ENCODE assay signal across 27 cellular contexts in genomic region chr19:10428996-10429381, GRCh38. TPM values are rescaled to one million over a fixed set of nuclear protein-coding genes. Genes with fewer than 3 reads are reported as not detected.
DNase-seq lines count a peak whose midpoint lies in the region; ATAC-seq and TF ChIP-seq lines count a peak whose summit lies in the region.
"Had no signal": no experiment of that assay in that cellular context is flagged by ENCODE, and none has a peak within 500 bp of the region (broad histone marks: within the 10 kb centered on the region; RNA-seq: fewer than 3 reads in every experiment).

No MANE protein-coding gene starts in this region.

- TF ChIP-seq POLR2A in Peyer's patch (IDR thresholded peaks at IDR 0.05): no peak

- POLR2A ChIA-PET in CD8-positive, alpha-beta memory T cell (lab: Charles Lee): interaction anchor here (0.9 to 1.4 kb wide), 3 partner anchors 11 to 139 kb away, joined by 3 to 14 read pairs (median 8); no protein-coding TSS in a partner anchor

- no peaks in the 10 kb centered on the region for H3K9me3 Mint-ChIP-seq in T-helper 2 cell treated with Interferon-gamma antibody and Interleukin-4, amounts not matched to agents 5 μg/mL and 100 μg/mL, for 36 hours
- peaks cover 0 to 4% (median 2%) of the 10 kb centered on the region in 5 donors for H3K9me3 Mint-ChIP-seq in CD8-positive, alpha-beta memory T cell
- no peaks in the 10 kb centered on the region for H3K9me3 Mint-ChIP-seq in activated T-helper 17 cell treated with anti-CD3 and anti-CD28 coated beads, Interleukin-2, amount 50 U/mL, for 72 hours
- peaks cover 2 to 3% of the 10 kb centered on the region in 2 donors for H3K9me3 Mint-ChIP-seq in natural killer cell

- ATAC-seq in activated T-helper 17 cell treated with anti-CD3 and anti-CD28 coated beads, Interleukin-2, amount 50 U/mL, for 72 hours (replicated peaks): no peak
- no peak for ATAC-seq in natural killer cell
- no peak for ATAC-seq in GM19452 (IDR thresholded peaks at IDR 0.05; ENCODE audit: unreplicated experiment)
- ATAC-seq: gastrocnemius medialis, HepG2, lower lobe of right lung, PC-3 had no signal

- intact Hi-C loops in natural killer cell (cut with micrococcal nuclease) (loop anchor here (1.0 to 5.0 kb wide), 2 partner anchors 26 to 327 kb away; partner anchors contain the start of genes ANGPTL6 and CDC37), head of caudate nucleus (cut with DNase I) (no loop called here)

- H3K27me3 Mint-ChIP-seq in T-helper 2 cell treated with Interferon-gamma antibody and Interleukin-4, amounts not matched to agents 5 μg/mL and 100 μg/mL, for 36 hours (ENCODE audit: low read depth): peaks cover 6% of the 10 kb centered on the region
- H3K27me3 Mint-ChIP-seq in CD8-positive, alpha-beta memory T cell: peaks cover 5 to 7% of the 10 kb centered on the region in 2 donors
- H3K27me3 Mint-ChIP-seq in activated T-helper 17 cell treated with anti-CD3 and anti-CD28 coated beads, Interleukin-2, amount 50 U/mL, for 72 hours: peaks cover 9% of the 10 kb centered on the region
- peaks cover 3 to 7% of the 10 kb centered on the region in 2 donors for H3K27me3 Mint-ChIP-seq in natural killer cell (ENCODE audit: low read depth in 2 of 2)

- no peaks in the 10 kb centered on the region for H3K36me3 ChIP-seq in CD8-positive, alpha-beta memory T cell (ENCODE audit: insufficient read depth, low read length)
- no peaks in the 10 kb centered on the region for H3K36me3 ChIP-seq in Peyer's patch
- H3K36me3 ChIP-seq: esophagus muscularis mucosa, gastrocnemius medialis, lower lobe of right lung, neutrophil, SJCRH30, stomach, transverse colon had no signal

- peaks cover 62% of the 10 kb centered on the region for H3K4me1 Mint-ChIP-seq in T-helper 2 cell treated with Interferon-gamma antibody and Interleukin-4, amounts not matched to agents 5 μg/mL and 100 μg/mL, for 36 hours (ENCODE audit: low read depth)
- H3K4me1 Mint-ChIP-seq in CD8-positive, alpha-beta memory T cell: peaks cover 66 to 89% (median 72%) of the 10 kb centered on the region in 3 donors
- H3K4me1 Mint-ChIP-seq in activated T-helper 17 cell treated with anti-CD3 and anti-CD28 coated beads, Interleukin-2, amount 50 U/mL, for 72 hours: peaks cover 48% of the 10 kb centered on the region
- H3K4me1 Mint-ChIP-seq in natural killer cell: peaks cover 63 to 81% of the 10 kb centered on the region in 2 donors

- H3K4me1 ChIP-seq in CD8-positive, alpha-beta memory T cell (ENCODE audit: insufficient read depth, low read length): peaks cover 66% of the 10 kb centered on the region
- peaks cover 3 to 38% (median 37%) of the 10 kb centered on the region in 4 donors for H3K4me1 ChIP-seq in Peyer's patch

- H3K27ac Mint-ChIP-seq in T-helper 2 cell treated with Interferon-gamma antibody and Interleukin-4, amounts not matched to agents 5 μg/mL and 100 μg/mL, for 36 hours: peak overlapping the region; percentile 92
- H3K27ac Mint-ChIP-seq in CD8-positive, alpha-beta memory T cell: peak overlapping the region; percentile 93 to 99 (median 98)
- no peak overlapping the region for H3K27ac Mint-ChIP-seq in activated T-helper 17 cell treated with anti-CD3 and anti-CD28 coated beads, Interleukin-2, amount 50 U/mL, for 72 hours
- peak overlapping the region; percentile 95 to 96 for H3K27ac Mint-ChIP-seq in natural killer cell
- H3K27ac Mint-ChIP-seq: brain had no signal

- H3K27ac ChIP-seq in CD8-positive, alpha-beta memory T cell (ENCODE audit: low read depth, low read length): peak overlapping the region; percentile 76
- H3K27ac ChIP-seq in Peyer's patch: peak overlapping the region in 2 of 4 donors; percentile 24 to 64
- H3K27ac ChIP-seq: HL-60, lower lobe of right lung, neutrophil, SJCRH30 had no signal

- H3K27me3 ChIP-seq in CD8-positive, alpha-beta memory T cell (ENCODE audit: insufficient read depth, low read length, poor library complexity, severe bottlenecking): peaks cover 4% of the 10 kb centered on the region
- H3K27me3 ChIP-seq in Peyer's patch: peaks cover 0 to 10% of the 10 kb centered on the region in 2 donors
- H3K27me3 ChIP-seq: SJCRH30 had no signal

- peak overlapping the region; percentile 60 for H3K4me3 Mint-ChIP-seq in T-helper 2 cell treated with Interferon-gamma antibody and Interleukin-4, amounts not matched to agents 5 μg/mL and 100 μg/mL, for 36 hours
- peak overlapping the region in 4 of 7 donors; percentile 34 to 86 (median 66) for H3K4me3 Mint-ChIP-seq in CD8-positive, alpha-beta memory T cell
- H3K4me3 Mint-ChIP-seq in activated T-helper 17 cell treated with anti-CD3 and anti-CD28 coated beads, Interleukin-2, amount 50 U/mL, for 72 hours: peak overlapping the region; percentile 30
- H3K4me3 Mint-ChIP-seq in natural killer cell: peak overlapping the region; percentile 89

- no peaks in the 10 kb centered on the region for H3K9me3 ChIP-seq in CD8-positive, alpha-beta memory T cell (ENCODE audit: low read length)
- H3K9me3 ChIP-seq in Peyer's patch: no peaks in the 10 kb centered on the region
- H3K9me3 ChIP-seq: esophagus muscularis mucosa, gastrocnemius medialis, lower lobe of right lung, neutrophil, SJCRH30, stomach, transverse colon had no signal

- no peak for DNase-seq in T-helper 2 cell treated with Interferon-gamma antibody and Interleukin-4, amounts not matched to agents 5 μg/mL and 100 μg/mL, for 36 hours (ENCODE audit: low spot score)
- no peak for DNase-seq in T-helper 2 cell
- no peak for DNase-seq in CD8-positive, alpha-beta memory T cell
- DNase-seq in natural killer cell: no peak
- no peak for DNase-seq in head of caudate nucleus
- DNase-seq in Peyer's patch: no peak
- DNase-seq: activated T-cell treated with anti-CD3 and anti-CD28 coated beads, Interleukin-2, amount 50 U/mL, for 48 hours; AML-193; EL; gastrocnemius medialis; lower lobe of right lung; NCI-H1092 treated with DMSO at 0.1 percent for 48 hours; NCI-H2029 treated with DMSO at 0.1 percent for 48 hours; NCI-H345; NCI-H82; PC-3; SJCRH30; stomach; transverse colon had no signal

- H3K36me3 Mint-ChIP-seq in T-helper 2 cell treated with Interferon-gamma antibody and Interleukin-4, amounts not matched to agents 5 μg/mL and 100 μg/mL, for 36 hours (ENCODE audit: low read depth): peaks cover 30% of the 10 kb centered on the region
- peaks cover 0 to 4% (median 1%) of the 10 kb centered on the region in 3 donors for H3K36me3 Mint-ChIP-seq in CD8-positive, alpha-beta memory T cell
- peaks cover 6% of the 10 kb centered on the region for H3K36me3 Mint-ChIP-seq in activated T-helper 17 cell treated with anti-CD3 and anti-CD28 coated beads, Interleukin-2, amount 50 U/mL, for 72 hours (ENCODE audit: low read depth)
- H3K36me3 Mint-ChIP-seq in natural killer cell: peaks cover 7% of the 10 kb centered on the region
- H3K36me3 Mint-ChIP-seq: brain had no signal

- H3K4me3 ChIP-seq in CD8-positive, alpha-beta memory T cell (ENCODE audit: low read length): no peak overlapping the region
- H3K4me3 ChIP-seq in Peyer's patch: no peak overlapping the region
- H3K4me3 ChIP-seq: esophagus muscularis mucosa, gastrocnemius medialis, lower lobe of right lung, SJCRH30, skin epidermis, stomach, transverse colon had no signal

- CTCF ChIA-PET in CD8-positive, alpha-beta memory T cell (lab: Charles Lee): interaction anchor here (1.2 to 28.4 kb wide), 3 partner anchors 8 to 38 kb away, joined by 3 to 788 read pairs (median 14); partner anchors contain the start of genes CDC37 and PDE4A

- TF ChIP-seq CTCF in natural killer cell (IDR thresholded peaks at IDR 0.05): no peak
- TF ChIP-seq CTCF in Peyer's patch (IDR thresholded peaks at IDR 0.05): no peak

RNA-seq across cellular contexts. Expression of gene PDE4A, which starts 8.7 kb away (rescaled TPM):
- total RNA-seq in CD8-positive, alpha-beta memory T cell: 10 to 100 TPM; 21.6 to 22.2 TPM
- 7.5 TPM for polyA plus RNA-seq in CD8-positive, alpha-beta memory T cell
- total RNA-seq in activated T-helper 17 cell treated with anti-CD3 and anti-CD28 coated beads, Interleukin-2, amount 50 U/mL, for 72 hours: 1 to 10 TPM; 9.0 to 9.1 TPM
- total RNA-seq in natural killer cell: 10 to 100 TPM; 34.2 to 46.2 (median 44.9) TPM
- total RNA-seq in Peyer's patch: 1 to 10 TPM; 3.3 to 7.2 (median 5.1) TPM

RNA-seq across cellular contexts. Expression of gene CDC37, which starts 25.6 kb away (rescaled TPM):
- total RNA-seq in CD8-positive, alpha-beta memory T cell: 100 to 1,000 TPM; 273 to 277 TPM
- 100 TPM for polyA plus RNA-seq in CD8-positive, alpha-beta memory T cell
- 100 to 1,000 TPM; 140 to 226 TPM for total RNA-seq in activated T-helper 17 cell treated with anti-CD3 and anti-CD28 coated beads, Interleukin-2, amount 50 U/mL, for 72 hours
- total RNA-seq in natural killer cell: 100 to 1,000 TPM; 211 to 242 (median 223) TPM
- total RNA-seq in Peyer's patch: 100 to 1,000 TPM; 118 to 443 (median 159) TPM

RNA-seq across cellular contexts. Expression of gene TYK2, which starts 48.6 kb away (rescaled TPM):
- 100 to 1,000 TPM; 210 to 212 TPM for total RNA-seq in CD8-positive, alpha-beta memory T cell
- 74.4 TPM for polyA plus RNA-seq in CD8-positive, alpha-beta memory T cell
- 100 to 1,000 TPM; 221 to 245 TPM for total RNA-seq in activated T-helper 17 cell treated with anti-CD3 and anti-CD28 coated beads, Interleukin-2, amount 50 U/mL, for 72 hours
- total RNA-seq in natural killer cell (100 to 1,000 TPM; 401 to 469 (median 454) TPM), Peyer's patch (100 to 1,000 TPM; 138 to 531 (median 246) TPM)

Comparison
In these comparisons a context has a peak if more than half of its experiments do, and no peak if none do; other contexts are left out.
1. H3K4me3 Mint-ChIP-seq: peak in every context shown above with its lines; median percentile 89 in natural killer cell; 66 in CD8-positive, alpha-beta memory T cell; 60 in T-helper 2 cell treated with Interferon-gamma antibody and Interleukin-4, amounts not matched to agents 5 μg/mL and 100 μg/mL, for 36 hours; 30 in activated T-helper 17 cell treated with anti-CD3 and anti-CD28 coated beads, Interleukin-2, amount 50 U/mL, for 72 hours.